8 cellular contexts compared by ENCODE assay signal in the genomic region with DNA sequence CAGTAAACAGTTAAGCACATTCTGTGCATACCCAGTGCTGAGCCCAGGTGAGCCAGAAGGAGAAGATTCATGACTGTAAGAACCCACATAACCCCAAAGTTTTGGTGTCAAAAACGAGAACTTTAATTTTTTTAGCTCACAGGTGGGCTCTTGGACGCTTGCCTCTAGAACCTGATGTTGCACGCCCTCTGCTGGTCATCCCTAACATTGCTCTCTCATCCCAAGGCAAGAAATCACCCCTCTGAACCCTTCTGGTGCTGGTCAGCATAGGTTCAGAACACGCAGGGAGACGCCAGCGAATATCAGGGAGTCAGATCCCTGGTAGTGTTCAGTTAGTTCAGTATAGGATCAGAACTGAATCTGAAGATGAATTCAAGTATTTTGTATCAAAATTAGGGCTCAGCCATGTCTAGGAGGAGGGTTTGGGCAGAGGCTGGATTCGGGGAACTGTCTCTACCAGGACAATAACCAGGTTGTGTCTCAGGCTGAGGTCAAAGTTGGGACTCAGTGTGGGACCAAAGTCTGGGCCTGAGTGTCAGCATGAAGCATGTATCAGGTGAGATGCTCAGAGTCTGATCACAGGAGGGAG. TPM values are rescaled to one million over a fixed set of nuclear protein-coding genes. Genes with fewer than 3 reads are reported as not detected.
DNase-seq lines count a peak whose midpoint lies in the region; ATAC-seq and TF ChIP-seq lines count a peak whose summit lies in the region.

No MANE protein-coding gene starts in this region.

- peaks cover 22% of the 10 kb centered on the region for H3K4me1 Mint-ChIP-seq in Calu3 (ENCODE audit: low read depth, unreplicated experiment)
- H3K4me1 Mint-ChIP-seq in HFFc6 (ENCODE audit: low read depth): peaks cover 28% of the 10 kb centered on the region
- peaks cover 65% of the 10 kb centered on the region for H3K4me1 Mint-ChIP-seq in activated naive CD4-positive, alpha-beta T cell treated with anti-CD3 and anti-CD28 coated beads, Interleukin-2, amount 10 ng/mL, durations not matched to agents 7 days and 5 days

- H3K27me3 Mint-ChIP-seq in Calu3 (ENCODE audit: unreplicated experiment): peaks cover 80% of the 10 kb centered on the region
- H3K27me3 Mint-ChIP-seq in HFFc6 (ENCODE audit: insufficient read depth): peaks cover 18% of the 10 kb centered on the region
- no peaks in the 10 kb centered on the region for H3K27me3 Mint-ChIP-seq in activated naive CD4-positive, alpha-beta T cell treated with anti-CD3 and anti-CD28 coated beads, Interleukin-2, amount 10 ng/mL, durations not matched to agents 7 days and 5 days

- H3K9me3 ChIP-seq in right cardiac atrium (ENCODE audit: control insufficient read depth, low read length): no peaks in the 10 kb centered on the region

- H3K36me3 Mint-ChIP-seq in Calu3 (ENCODE audit: insufficient read depth, unreplicated experiment): peaks cover 21% of the 10 kb centered on the region
- H3K36me3 Mint-ChIP-seq in HFFc6 (ENCODE audit: low read depth): no peaks in the 10 kb centered on the region
- H3K36me3 Mint-ChIP-seq in activated naive CD4-positive, alpha-beta T cell treated with anti-CD3 and anti-CD28 coated beads, Interleukin-2, amount 10 ng/mL, durations not matched to agents 7 days and 5 days: no peaks in the 10 kb centered on the region

- ATAC-seq in right cardiac atrium (no peak), HG02884 (IDR thresholded peaks at IDR 0.05; ENCODE audit: unreplicated experiment) (no peak)

- DNase-seq in Calu3 (peak; percentile 68), HFFc6 (peak; percentile 25), OCI-M1 (lab: John Stamatoyannopoulos, UW) (peak; percentile 80), right cardiac atrium (peak in 2 of 3 donors; percentile 55 to 62), GOT3 (lab: John Stamatoyannopoulos, UW) (no peak)
- peak; percentile 77 for DNase-seq in activated naive CD4-positive, alpha-beta T cell treated with anti-CD3 and anti-CD28 coated beads, Interleukin-2, amount 10 ng/mL, durations not matched to agents 7 days and 5 days
- DNase-seq in stimulated activated CD4-positive, alpha-beta T cell treated with anti-CD3 and anti-CD28 coated beads, Interleukin-12 subunit alpha, Interleukin-12 subunit beta, amount 100 ng/mL, for 48 hours (ENCODE audit: low read depth in 2 of 3, low spot score in 1 of 3): peak; percentile 37 to 64 (median 51)

- no peak overlapping the region for H3K27ac ChIP-seq in right cardiac atrium (ENCODE audit: low read length)

- CTCF ChIA-PET in Calu3 (lab: Charles Lee): interaction anchor here (0.5 to 1.9 kb wide), 5 partner anchors 45 to 225 kb away, joined by 3 to 27 read pairs (median 4); no protein-coding TSS in a partner anchor
- CTCF ChIA-PET in activated naive CD4-positive, alpha-beta T cell treated with anti-CD3 and anti-CD28 coated beads, Interleukin-2, amount 10 ng/mL, durations not matched to agents 7 days and 5 days (lab: Charles Lee): interaction anchor here (0.6 to 6.6 kb wide), 15 partner anchors 9 to 348 kb away, joined by 3 to 91 read pairs (median 4); partner anchors contain the start of gene SIGMAR1

- H3K9me3 Mint-ChIP-seq in Calu3 (ENCODE audit: low read depth, unreplicated experiment): no peaks in the 10 kb centered on the region
- no peaks in the 10 kb centered on the region for H3K9me3 Mint-ChIP-seq in HFFc6
- no peaks in the 10 kb centered on the region for H3K9me3 Mint-ChIP-seq in activated naive CD4-positive, alpha-beta T cell treated with anti-CD3 and anti-CD28 coated beads, Interleukin-2, amount 10 ng/mL, durations not matched to agents 7 days and 5 days

- no TSS peak for BruUV-seq in Calu3 (replicated peaks; lab: Mats Ljungman, UMichigan)

- no peak overlapping the region for H3K4me3 ChIP-seq in right cardiac atrium (ENCODE audit: low read length)

- no peaks in the 10 kb centered on the region for H3K27me3 ChIP-seq in right cardiac atrium (ENCODE audit: control insufficient read depth, insufficient read depth)

- no peak overlapping the region for H3K27ac Mint-ChIP-seq in Calu3 (ENCODE audit: unreplicated experiment)
- H3K27ac Mint-ChIP-seq in HFFc6: no peak overlapping the region
- H3K27ac Mint-ChIP-seq in activated naive CD4-positive, alpha-beta T cell treated with anti-CD3 and anti-CD28 coated beads, Interleukin-2, amount 10 ng/mL, durations not matched to agents 7 days and 5 days: no peak overlapping the region

- no peak overlapping the region for H3K4me3 Mint-ChIP-seq in Calu3 (ENCODE audit: low read depth, unreplicated experiment)
- no peak overlapping the region for H3K4me3 Mint-ChIP-seq in HFFc6
- H3K4me3 Mint-ChIP-seq in activated naive CD4-positive, alpha-beta T cell treated with anti-CD3 and anti-CD28 coated beads, Interleukin-2, amount 10 ng/mL, durations not matched to agents 7 days and 5 days: no peak overlapping the region

- peak; percentile 60 for TF ChIP-seq CTCF in Calu3 (IDR thresholded peaks at IDR 0.05; ENCODE audit: unreplicated experiment)
- TF ChIP-seq CTCF in HFFc6 (IDR thresholded peaks at IDR 0.05): peak; percentile 96

- WGBS in right cardiac atrium: 17% methylated on average over 7 of the region's 7 CpGs

- intact Hi-C loops in Calu3 (cut with micrococcal nuclease; ENCODE audit: unreplicated experiment): loop anchor here (1.0 to 5.0 kb wide), 2 partner anchors 86 to 223 kb away; no protein-coding TSS in a partner anchor
- intact Hi-C loops in right cardiac atrium (cut with DNase I): loop anchor here (5.0 to 10.0 kb wide), 3 partner anchors 81 to 88 kb away; a partner anchor contains a TSS

- no peaks in the 10 kb centered on the region for H3K4me1 ChIP-seq in right cardiac atrium (ENCODE audit: control insufficient read depth, insufficient read depth, low read length)

RNA-seq across cellular contexts. Expression of gene DNAJB5, which starts 4.1 kb away (rescaled TPM):
- total RNA-seq in Calu3 (2022): 1.5 and 3.1 TPM in 2 replicates
- 10 to 100 TPM; 12.2 to 19.9 (median 16.3) TPM for total RNA-seq in HFFc6 (2021; fragmentation: NEBNext Ultra II Directional; extraction: Animal tissue kit (Norgen Biotek cat#: 25700))
- total RNA-seq in right cardiac atrium: 10 to 100 TPM; 37.8 to 75.7 (median 51.4) TPM
- polyA plus RNA-seq in right cardiac atrium: 64.1 TPM

RNA-seq across cellular contexts. Expression of gene PHF24, which starts 27.3 kb away (rescaled TPM):
- total RNA-seq in Calu3 (2022) (not detected in 2 replicates), right cardiac atrium (1 to 10 TPM in 1 of 4 donors, under 1 TPM in 3; 0.03 to 1.3 (median 0.28) TPM)
- not detected for total RNA-seq in HFFc6 (2021; fragmentation: NEBNext Ultra II Directional; extraction: Animal tissue kit (Norgen Biotek cat#: 25700))
- 0.07 TPM for polyA plus RNA-seq in right cardiac atrium
